In genomic region chr10:96857613-96858012, GRCh38 we compare ENCODE assay signal across 16 cellular contexts. TPM values are rescaled to one million over a fixed set of nuclear protein-coding genes. Genes with fewer than 3 reads are reported as not detected.
DNase-seq lines count a peak whose midpoint lies in the region; ATAC-seq and TF ChIP-seq lines count a peak whose summit lies in the region.
"Had no signal": no experiment of that assay in that cellular context is flagged by ENCODE, and none has a peak within 500 bp of the region (broad histone marks: within the 10 kb centered on the region; RNA-seq: fewer than 3 reads in every experiment).

No MANE protein-coding gene starts in this region.

- no peak overlapping the region for H3K4me3 ChIP-seq in astrocyte of the cerebellum (ENCODE audit: low read depth, low read length)
- H3K4me3 ChIP-seq in upper lobe of left lung, result no peak overlapping the region
- H3K4me3 ChIP-seq: GM23248 had no signal

- no peak overlapping the region for H3K27ac ChIP-seq in upper lobe of left lung
- H3K27ac ChIP-seq: foreskin keratinocyte, GM23248 had no signal

- H3K27me3 Mint-ChIP-seq in stimulated activated naive CD8-positive, alpha-beta T cell treated with anti-CD3 and anti-CD28 coated beads, Interleukin-15, Interleukin-2, amounts not matched to agents 100 ng/mL and 50 ng/mL, for 24 hours, result no peaks in the 10 kb centered on the region
- no peaks in the 10 kb centered on the region for H3K27me3 Mint-ChIP-seq in stimulated activated naive CD8-positive, alpha-beta T cell treated with anti-CD3 and anti-CD28 coated beads, Interleukin-15, amount 100 ng/mL, for 72 hours
- H3K27me3 Mint-ChIP-seq: activated naive CD4-positive, alpha-beta T cell treated with anti-CD3 and anti-CD28 coated beads, Interleukin-2, amount 50 U/mL, for 24 hours had no signal

- no peak for TF ChIP-seq EP300 in upper lobe of left lung (IDR thresholded peaks at IDR 0.05)

- H3K36me3 ChIP-seq in upper lobe of left lung, result peaks cover 0 to 9% (median 0%) of the 10 kb centered on the region in 4 donors

- H3K36me3 Mint-ChIP-seq in stimulated activated naive CD8-positive, alpha-beta T cell treated with anti-CD3 and anti-CD28 coated beads, Interleukin-15, Interleukin-2, amounts not matched to agents 100 ng/mL and 50 ng/mL, for 24 hours (ENCODE audit: low read depth), result peaks cover 52% of the 10 kb centered on the region

- no peak for TF ChIP-seq CTCF in astrocyte of the cerebellum (IDR thresholded peaks at IDR 0.05; ENCODE audit: low read depth, low read length, missing control alignments)
- no peak for TF ChIP-seq CTCF in upper lobe of left lung (IDR thresholded peaks at IDR 0.05)

- peaks cover 0 to 21% (median 11%) of the 10 kb centered on the region in 4 donors for H3K4me1 ChIP-seq in upper lobe of left lung

- peak overlapping the region; percentile 73 for H3K27ac Mint-ChIP-seq in stimulated activated naive CD8-positive, alpha-beta T cell treated with anti-CD3 and anti-CD28 coated beads, Interleukin-15, Interleukin-2, amounts not matched to agents 100 ng/mL and 50 ng/mL, for 24 hours
- H3K27ac Mint-ChIP-seq in stimulated activated naive CD8-positive, alpha-beta T cell treated with anti-CD3 and anti-CD28 coated beads, Interleukin-15, amount 100 ng/mL, for 72 hours, result peak overlapping the region in 1 of 2 donors; percentile 54

- no peak for ATAC-seq in stimulated activated naive CD8-positive, alpha-beta T cell treated with anti-CD3 and anti-CD28 coated beads, Interleukin-15, Interleukin-2, amounts not matched to agents 100 U/mL and 50 U/mL, for 24 hours
- no peak for ATAC-seq in stimulated activated naive CD8-positive, alpha-beta T cell treated with anti-CD3 and anti-CD28 coated beads, Interleukin-15, amount 100 ng/mL, for 72 hours
- ATAC-seq in upper lobe of left lung (ENCODE audit: low FRiP score in 2 of 2) (no peak), GM18498 (IDR thresholded peaks at IDR 0.05; ENCODE audit: unreplicated experiment) (no peak)
- ATAC-seq: foreskin keratinocyte had no signal

- in situ Hi-C loops in astrocyte of the cerebellum (cut with HindIII; ENCODE audit: low sequenced_read_pairs) (no loop called here), G401 (cut with HindIII; ENCODE audit: low sequenced_read_pairs) (no loop called here)

- no peak for DNase-seq in stimulated activated naive CD8-positive, alpha-beta T cell treated with anti-CD3 and anti-CD28 coated beads, Interleukin-15, Interleukin-2, amounts not matched to agents 100 U/mL and 50 U/mL, for 24 hours
- DNase-seq in astrocyte of the cerebellum (ENCODE audit: low read depth) (peak; percentile 33), myocyte (ENCODE audit: low read depth) (peak; percentile 70), upper lobe of left lung (no peak), G401 (ENCODE audit: low spot score) (no peak)
- no peak for DNase-seq in stimulated activated naive CD8-positive, alpha-beta T cell treated with anti-CD3 and anti-CD28 coated beads, Interleukin-15, amount 100 ng/mL, for 72 hours
- DNase-seq: dermis blood vessel endothelial cell, DMS79, foreskin keratinocyte, NCI-H524 treated with DMSO at 0.1 percent for 48 hours, T-helper 1 cell had no signal

- H3K4me3 Mint-ChIP-seq in stimulated activated naive CD8-positive, alpha-beta T cell treated with anti-CD3 and anti-CD28 coated beads, Interleukin-15, Interleukin-2, amounts not matched to agents 100 ng/mL and 50 ng/mL, for 24 hours, result no peak overlapping the region
- H3K4me3 Mint-ChIP-seq in stimulated activated naive CD8-positive, alpha-beta T cell treated with anti-CD3 and anti-CD28 coated beads, Interleukin-15, amount 100 ng/mL, for 72 hours, result peak overlapping the region; percentile 15 to 25
- H3K4me3 Mint-ChIP-seq: activated naive CD4-positive, alpha-beta T cell treated with anti-CD3 and anti-CD28 coated beads, Interleukin-2, amount 50 U/mL, for 24 hours; CD14-positive monocyte had no signal

- no peaks in the 10 kb centered on the region for H3K9me3 Mint-ChIP-seq in stimulated activated naive CD8-positive, alpha-beta T cell treated with anti-CD3 and anti-CD28 coated beads, Interleukin-15, Interleukin-2, amounts not matched to agents 100 ng/mL and 50 ng/mL, for 24 hours
- no peaks in the 10 kb centered on the region for H3K9me3 Mint-ChIP-seq in stimulated activated naive CD8-positive, alpha-beta T cell treated with anti-CD3 and anti-CD28 coated beads, Interleukin-15, amount 100 ng/mL, for 72 hours
- H3K9me3 Mint-ChIP-seq: activated naive CD4-positive, alpha-beta T cell treated with anti-CD3 and anti-CD28 coated beads, Interleukin-2, amount 50 U/mL, for 24 hours; CD14-positive monocyte had no signal

- no peaks in the 10 kb centered on the region for H3K27me3 ChIP-seq in upper lobe of left lung
- H3K27me3 ChIP-seq: foreskin keratinocyte had no signal

- TF ChIP-seq POLR2A in upper lobe of left lung (IDR thresholded peaks at IDR 0.05), result no peak

- H3K9me3 ChIP-seq in upper lobe of left lung, result no peaks in the 10 kb centered on the region

- WGBS in upper lobe of left lung, 2 donors, result 95 to 96% methylated on average over 3 of the region's 3 CpGs

- H3K4me1 Mint-ChIP-seq in stimulated activated naive CD8-positive, alpha-beta T cell treated with anti-CD3 and anti-CD28 coated beads, Interleukin-15, Interleukin-2, amounts not matched to agents 100 ng/mL and 50 ng/mL, for 24 hours (ENCODE audit: low read depth), result peaks cover 66% of the 10 kb centered on the region
- H3K4me1 Mint-ChIP-seq in stimulated activated naive CD8-positive, alpha-beta T cell treated with anti-CD3 and anti-CD28 coated beads, Interleukin-15, amount 100 ng/mL, for 72 hours, result peaks cover 60% of the 10 kb centered on the region

RNA-seq across cellular contexts. Expression of gene LCOR, which starts 25.5 kb away (rescaled TPM):
- total RNA-seq in myocyte, result 15.6 and 16.8 TPM in 2 replicates
- 3.2 TPM for polyA plus RNA-seq in myocyte (2012)
- 10 to 100 TPM; 18.6 to 54.7 (median 28.0) TPM for total RNA-seq in upper lobe of left lung
- total RNA-seq in G401 (2014; rRNA removed; shearing (Covaris generic)), result 6.6 and 56.5 TPM in 2 replicates

Comparison
In these comparisons a context has a peak if more than half of its experiments do, and no peak if none do; other contexts are left out.
1. DNase-seq: peak in astrocyte of the cerebellum (single experiment) and myocyte (single experiment); none in stimulated activated naive CD8-positive, alpha-beta T cell treated with anti-CD3 and anti-CD28 coated beads, Interleukin-15, Interleukin-2, amounts not matched to agents 100 U/mL and 50 U/mL, for 24 hours (single experiment), stimulated activated naive CD8-positive, alpha-beta T cell treated with anti-CD3 and anti-CD28 coated beads, Interleukin-15, amount 100 ng/mL, for 72 hours (0 of 2), upper lobe of left lung (0 of 2) and G401 (single experiment).